Comparison of ENCODE assay signal across 8 cellular contexts in genomic region chr3:13282986-13283876, GRCh38.
A peak's percentile ranks its signal among the peaks of the same experiment; 100 is the strongest.
DNase-seq lines count a peak whose midpoint lies in the region; ATAC-seq, FAIRE-seq and TF ChIP-seq lines count a peak whose summit lies in the region.

No MANE protein-coding gene starts in this region.

- DNase-seq in D721Med (ENCODE audit: insufficient read length, low spot score) (no peak), KBM-7 (peak; percentile 82), ascending aorta (ENCODE audit: low spot score in 2 of 2) (no peak), kidney (peak; percentile 46), tibial artery (peak in 1 of 2 donors; percentile 33), activated gamma-delta T cell treated with Interleukin-2 at 50 U/mL for 16 hours (no peak), SIG-M5 (lab: John Stamatoyannopoulos, UW) (no peak)

- TF ChIP-seq CTCF in D721Med (IDR thresholded peaks at IDR 0.05; ENCODE audit: insufficient read depth, missing control alignments) = peak; percentile 27
- TF ChIP-seq CTCF in ascending aorta (IDR thresholded peaks at IDR 0.05) = peak in 1 of 3 experiments; percentile 44
- TF ChIP-seq CTCF in kidney (IDR thresholded peaks at IDR 0.05; ENCODE audit: borderline replicate concordance, extremely low read depth, insufficient read depth) = peak; percentile 18
- TF ChIP-seq CTCF in tibial artery (IDR thresholded peaks at IDR 0.05) = peak in 1 of 2 experiments; percentile 19

- H3K9ac ChIP-seq in kidney (ENCODE audit: low read length in 2 of 2) = no peak overlapping the region

- H3K9me3 ChIP-seq in ascending aorta = peaks cover 0 to 9% of the 10 kb centered on the region in 2 donors
- H3K9me3 ChIP-seq in kidney (ENCODE audit: control insufficient read depth in 1 of 2, low read length in 2 of 2) = peaks cover 8 to 10% of the 10 kb centered on the region in 2 donors
- peaks cover 0 to 20% (median 16%) of the 10 kb centered on the region in 3 donors for H3K9me3 ChIP-seq in tibial artery

- ATAC-seq in GM18867 (IDR thresholded peaks at IDR 0.05; ENCODE audit: unreplicated experiment) = no peak

- no peaks in the 10 kb centered on the region for H3K36me3 ChIP-seq in ascending aorta
- H3K36me3 ChIP-seq in kidney (ENCODE audit: control insufficient read depth in 1 of 2, insufficient read depth in 2 of 2, low read length in 2 of 2) = no peaks in the 10 kb centered on the region
- H3K36me3 ChIP-seq in tibial artery = no peaks in the 10 kb centered on the region

- H3K4me3 ChIP-seq in ascending aorta (peak overlapping the region; percentile 61 to 64), kidney (ENCODE audit: low read length in 2 of 2) (peak overlapping the region; percentile 38 to 44), tibial artery (peak overlapping the region; percentile 40 to 53)

- FAIRE-seq in D721Med (lab: Jason Lieb, UNC) (no peak), kidney (lab: Jason Lieb, UNC) (no peak)

- intact Hi-C loops in ascending aorta (cut with DNase I) (loop anchor here (5.0 kb wide), 1 partner anchor 191 kb away; no protein-coding TSS in a partner anchor), kidney (cut with DNase I) (no loop called here), tibial artery (cut with DNase I; ENCODE audit: low total_unique reads) (loop anchor here (10.0 kb wide), 1 partner anchor 188 kb away; no protein-coding TSS in a partner anchor)

- H3K27me3 ChIP-seq in ascending aorta = peaks cover 4% of the 10 kb centered on the region
- H3K27me3 ChIP-seq in tibial artery = peaks cover 0 to 64% of the 10 kb centered on the region in 2 donors

- H3K4me1 ChIP-seq in ascending aorta (peaks cover 4 to 6% of the 10 kb centered on the region in 2 donors), kidney (ENCODE audit: control insufficient read depth in 1 of 2, insufficient read depth in 1 of 2, low read depth in 1 of 2, low read length in 2 of 2) (peaks cover 0 to under 1% of the 10 kb centered on the region in 2 donors), tibial artery (peaks cover 0 to 18% (median 11%) of the 10 kb centered on the region in 4 donors)

- in situ Hi-C loops in KBM-7 (cut with MboI; ENCODE audit: low pct_unique_long_range_greater_than_20kb, low sequenced_read_pairs) = no loop called here

- H3K27ac ChIP-seq in ascending aorta = no peak overlapping the region
- H3K27ac ChIP-seq in kidney (ENCODE audit: low read depth in 2 of 2, low read length in 2 of 2) = no peak overlapping the region
- no peak overlapping the region for H3K27ac ChIP-seq in tibial artery

Comparison
In these comparisons a context has a peak if more than half of its experiments do, and no peak if none do; other contexts are left out.
1. DNase-seq: peak in KBM-7 (single experiment) and kidney (single experiment); none in D721Med (single experiment), ascending aorta (0 of 2), activated gamma-delta T cell treated with Interleukin-2 at 50 U/mL for 16 hours (single experiment) and SIG-M5 (single experiment).
2. Peak in every context shown above with its lines, with median percentiles within 50 percentile points of each other: H3K4me3 ChIP-seq.